Comparison of ENCODE assay signal across 8 cellular contexts in genomic region chr12:57694459-57695019, GRCh38.
A peak's percentile ranks its signal among the peaks of the same experiment; 100 is the strongest.
DNase-seq lines count a peak whose midpoint lies in the region; ATAC-seq lines count a peak whose summit lies in the region.

No MANE protein-coding gene starts in this region.

- no peaks in the 10 kb centered on the region for H3K9me3 ChIP-seq in neuron (ENCODE audit: low read length)

- peaks cover 33% of the 10 kb centered on the region for H3K36me3 ChIP-seq in neuron (ENCODE audit: insufficient read depth, low read length)

- peak overlapping the region; percentile 23 for H3K27ac ChIP-seq in epithelial cell of prostate

- H3K4me3 ChIP-seq in neuron (ENCODE audit: low read length), result peak overlapping the region; percentile 56

- no peaks in the 10 kb centered on the region for H3K27me3 ChIP-seq in neuron (ENCODE audit: insufficient read depth, low read length)

- peak; percentile 39 to 40 for DNase-seq in SHP77 (lab: John Stamatoyannopoulos, UW)
- DNase-seq in SHP77 treated with DMSO at 0.1 percent for 48 hours (lab: John Stamatoyannopoulos, UW), result no peak
- peak; percentile 54 for DNase-seq in NCI-H82 (lab: John Stamatoyannopoulos, UW)
- DNase-seq in epithelial cell of prostate (ENCODE audit: low read depth, low spot score), result no peak
- DNase-seq in NOMO-1 treated with dmso at 0.1 percent for 144 hours (lab: John Stamatoyannopoulos, UW; ENCODE audit: unreplicated experiment), result no peak
- no peak for DNase-seq in epidermal melanocyte (ENCODE audit: insufficient read length, low spot score)

- peak overlapping the region; percentile 12 for H2AFZ ChIP-seq in neuron (ENCODE audit: low read depth, low read length)

- no peak for ATAC-seq in GM19328 (IDR thresholded peaks at IDR 0.05; ENCODE audit: unreplicated experiment)

- peaks cover 6% of the 10 kb centered on the region for H3K4me1 ChIP-seq in neuron (ENCODE audit: insufficient read depth, low read length)

Comparison
In these comparisons a context has a peak if more than half of its experiments do, and no peak if none do; other contexts are left out.
1. DNase-seq: peak in SHP77 (2 of 2) and NCI-H82 (single experiment); none in SHP77 treated with DMSO at 0.1 percent for 48 hours (single experiment), epithelial cell of prostate (single experiment), NOMO-1 treated with dmso at 0.1 percent for 144 hours (single experiment) and epidermal melanocyte (single experiment).